ENCODE assay signal across 8 cellular contexts in the genomic region with DNA sequence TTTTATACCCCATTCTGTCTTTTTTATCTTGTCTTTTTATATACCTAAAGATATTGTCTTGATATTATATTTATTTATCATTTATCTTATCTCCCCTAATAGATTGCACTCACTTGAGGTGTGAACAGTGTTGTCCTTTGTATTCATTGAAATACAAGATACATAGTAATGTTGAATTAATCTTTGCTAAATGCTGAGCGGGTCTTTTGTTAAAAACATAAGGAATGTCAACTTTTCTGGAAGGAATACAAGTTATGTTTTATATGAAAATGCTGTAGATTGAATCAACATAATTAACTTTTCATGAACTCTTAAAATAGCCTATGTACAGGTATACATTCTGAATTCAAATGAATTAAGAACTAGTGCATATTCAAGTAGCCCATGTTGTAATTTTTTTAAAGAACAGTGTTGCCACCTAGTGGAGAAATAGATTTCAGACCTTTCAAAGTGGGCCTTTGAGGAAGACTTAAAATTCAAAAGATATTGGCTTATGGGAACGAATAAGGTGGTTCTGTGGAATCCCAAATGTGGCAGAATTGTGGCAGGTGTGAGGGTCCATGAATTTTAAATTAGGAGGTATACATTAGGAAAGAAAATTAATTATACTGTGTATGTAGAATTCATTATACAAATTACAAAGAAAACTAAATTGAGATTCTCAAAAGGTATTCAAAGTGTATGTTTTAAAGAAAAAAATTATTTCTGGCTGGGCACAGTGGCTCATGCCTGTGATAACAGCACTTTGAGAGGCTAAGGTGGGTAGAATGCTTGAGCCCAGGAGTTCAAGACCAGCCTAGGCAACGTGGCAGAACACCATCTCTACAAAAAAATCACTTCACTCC. TPM values are rescaled to one million over a fixed set of nuclear protein-coding genes. Genes with fewer than 3 reads are reported as not detected.
A peak's percentile ranks its signal among the peaks of the same experiment; 100 is the strongest.
DNase-seq lines count a peak whose midpoint lies in the region; ATAC-seq, FAIRE-seq and TF ChIP-seq lines count a peak whose summit lies in the region.

No MANE protein-coding gene starts in this region.

- TF ChIP-seq CTCF in esophagus muscularis mucosa (IDR thresholded peaks at IDR 0.05) (peak; percentile 54 to 71 (median 63)), pancreas (IDR thresholded peaks at IDR 0.05) (peak; percentile 35 to 66 (median 58))

- FAIRE-seq in pancreas (lab: Jason Lieb, UNC) = peak; percentile 95

- no peak overlapping the region for H3K4me3 ChIP-seq in esophagus muscularis mucosa
- no peak overlapping the region for H3K4me3 ChIP-seq in pancreas

- WGBS in esophagus muscularis mucosa = 64% methylated on average over 3 of the region's 3 CpGs
- WGBS in pancreas, 2 donors = 64 to 65% methylated on average over 3 of the region's 3 CpGs

- H3K4me1 Mint-ChIP-seq in activated naive CD4-positive, alpha-beta T cell treated with anti-CD3 and anti-CD28 coated beads for 36 hours (ENCODE audit: low read depth) = no peaks in the 10 kb centered on the region

- intact Hi-C loops in activated naive CD4-positive, alpha-beta T cell treated with anti-CD3 and anti-CD28 coated beads for 36 hours (cut with micrococcal nuclease) = loop anchor here (1.0 to 5.0 kb wide), 3 partner anchors 86 to 310 kb away; a partner anchor contains a TSS
- intact Hi-C loops in esophagus muscularis mucosa (cut with DNase I) (no loop called here), pancreas (cut with DNase I) (no loop called here)

- no peaks in the 10 kb centered on the region for H3K36me3 Mint-ChIP-seq in activated naive CD4-positive, alpha-beta T cell treated with anti-CD3 and anti-CD28 coated beads for 36 hours (ENCODE audit: low read depth)

- H3K36me3 ChIP-seq in esophagus muscularis mucosa = peaks cover 0 to 42% (median 10%) of the 10 kb centered on the region in 4 donors
- no peaks in the 10 kb centered on the region for H3K36me3 ChIP-seq in pancreas

- H3K9me3 Mint-ChIP-seq in activated naive CD4-positive, alpha-beta T cell treated with anti-CD3 and anti-CD28 coated beads for 36 hours = no peaks in the 10 kb centered on the region

- peak; percentile 8 for DNase-seq in activated naive CD4-positive, alpha-beta T cell treated with anti-CD3 and anti-CD28 coated beads for 36 hours
- no peak for DNase-seq in activated naive CD4-positive, alpha-beta T cell (lab: John Stamatoyannopoulos, UW)
- peak; percentile 59 for DNase-seq in MV-4-11 (lab: John Stamatoyannopoulos, UW)
- DNase-seq in SIG-M5 treated with dmso at 0.1 percent for 504 hours (lab: John Stamatoyannopoulos, UW; ENCODE audit: unreplicated experiment) = peak; percentile 61
- DNase-seq in esophagus muscularis mucosa (ENCODE audit: extremely low spot score) = no peak
- no peak for DNase-seq in pancreas
- DNase-seq in 8988T = no peak

- H3K27ac ChIP-seq in esophagus muscularis mucosa (replicated peaks in 1 of 4) (no peak overlapping the region), pancreas (no peak overlapping the region)

- no peak overlapping the region for H3K4me3 Mint-ChIP-seq in activated naive CD4-positive, alpha-beta T cell treated with anti-CD3 and anti-CD28 coated beads for 36 hours

- ATAC-seq in pancreas = peak in 3 of 4 donors; percentile 56 to 77 (median 75)
- ATAC-seq in HG03520 (IDR thresholded peaks at IDR 0.05; ENCODE audit: unreplicated experiment) = no peak

- H3K27ac Mint-ChIP-seq in activated naive CD4-positive, alpha-beta T cell treated with anti-CD3 and anti-CD28 coated beads for 36 hours = no peak overlapping the region

- H3K4me1 ChIP-seq in esophagus muscularis mucosa = no peaks in the 10 kb centered on the region
- no peaks in the 10 kb centered on the region for H3K4me1 ChIP-seq in pancreas

- CTCF ChIA-PET in activated naive CD4-positive, alpha-beta T cell treated with anti-CD3 and anti-CD28 coated beads for 36 hours (lab: Charles Lee) = interaction anchor here (0.6 kb wide), 1 partner anchor 469 kb away, joined by 4 read pairs; no protein-coding TSS in a partner anchor

- H3K27me3 Mint-ChIP-seq in activated naive CD4-positive, alpha-beta T cell treated with anti-CD3 and anti-CD28 coated beads for 36 hours (ENCODE audit: low read depth) = no peaks in the 10 kb centered on the region

- TF ChIP-seq POLR2A in esophagus muscularis mucosa (IDR thresholded peaks at IDR 0.05; ENCODE audit: low read depth) = no peak

- H3K9me3 ChIP-seq in esophagus muscularis mucosa (no peaks in the 10 kb centered on the region), pancreas (no peaks in the 10 kb centered on the region)

- H3K27me3 ChIP-seq in esophagus muscularis mucosa (no peaks in the 10 kb centered on the region), pancreas (no peaks in the 10 kb centered on the region)

- no peak for TF ChIP-seq EP300 in esophagus muscularis mucosa (IDR thresholded peaks at IDR 0.05)

RNA-seq across cellular contexts. Expression of a gene that starts 19.1 kb away (rescaled TPM):
- 1 to 10 TPM; 1.3 to 1.7 TPM for total RNA-seq in activated naive CD4-positive, alpha-beta T cell treated with anti-CD3 and anti-CD28 coated beads for 36 hours
- total RNA-seq in esophagus muscularis mucosa (10 to 100 TPM in 2 of 4 donors, 1 to 10 TPM in 2; 8.6 to 11.8 (median 9.9) TPM), pancreas (1 to 10 TPM; 1.0 to 2.3 (median 1.9) TPM)
- polyA plus RNA-seq in pancreas = 1 to 10 TPM; 2.5 to 4.6 TPM

RNA-seq across cellular contexts. Expression of a gene that starts 19.1 kb away (rescaled TPM):
- total RNA-seq in activated naive CD4-positive, alpha-beta T cell treated with anti-CD3 and anti-CD28 coated beads for 36 hours = 1 to 10 TPM; 7.3 to 9.6 TPM
- total RNA-seq in esophagus muscularis mucosa = 1 to 10 TPM; 5.5 to 9.6 (median 6.0) TPM
- 1 to 10 TPM; 3.6 to 7.4 (median 5.6) TPM for total RNA-seq in pancreas
- polyA plus RNA-seq in pancreas = 1 to 10 TPM; 2.7 to 3.1 TPM

RNA-seq across cellular contexts. Expression of a gene that starts 46.0 kb away (rescaled TPM):
- 10 to 100 TPM; 24.0 to 25.3 TPM for total RNA-seq in activated naive CD4-positive, alpha-beta T cell treated with anti-CD3 and anti-CD28 coated beads for 36 hours
- 10 to 100 TPM; 39.6 to 81.8 (median 62.1) TPM for total RNA-seq in esophagus muscularis mucosa
- total RNA-seq in pancreas = 10 to 100 TPM; 11.3 to 36.1 (median 19.4) TPM
- polyA plus RNA-seq in pancreas = 1 to 10 TPM; 5.6 to 6.5 TPM

RNA-seq across cellular contexts. Expression of a gene that starts 46.5 kb away (rescaled TPM):
- total RNA-seq in activated naive CD4-positive, alpha-beta T cell treated with anti-CD3 and anti-CD28 coated beads for 36 hours = 10 to 100 TPM; 10.7 to 13.6 TPM
- total RNA-seq in esophagus muscularis mucosa (10 to 100 TPM in 3 of 4 donors, 1 to 10 TPM in 1; 8.4 to 13.5 (median 11.7) TPM), pancreas (1 to 10 TPM; 1.6 to 4.3 (median 2.7) TPM)
- polyA plus RNA-seq in pancreas = 1 to 10 TPM; 3.8 to 4.6 TPM

Comparison
In these comparisons a context has a peak if more than half of its experiments do, and no peak if none do; other contexts are left out.
1. DNase-seq: peak in activated naive CD4-positive, alpha-beta T cell treated with anti-CD3 and anti-CD28 coated beads for 36 hours (single experiment), MV-4-11 (single experiment) and SIG-M5 treated with dmso at 0.1 percent for 504 hours (single experiment); none in activated naive CD4-positive, alpha-beta T cell (0 of 4), esophagus muscularis mucosa (single experiment), pancreas (0 of 6) and 8988T (single experiment).